8 cellular contexts compared by ENCODE assay signal in genomic region chr6:127118505-127119360, GRCh38. TPM values are rescaled to one million over a fixed set of nuclear protein-coding genes. Genes with fewer than 3 reads are reported as not detected.
A peak's percentile ranks its signal among the peaks of the same experiment; 100 is the strongest.
DNase-seq lines count a peak whose midpoint lies in the region; ATAC-seq and TF ChIP-seq lines count a peak whose summit lies in the region.

RSPO3 (plus strand) TSS chr6:127118671; CDS start chr6:127119193, 522 bp downstream.

- CTCF ChIA-PET in WTC11 (lab: Charles Lee), result interaction anchor here (0.6 to 1.3 kb wide), 4 partner anchors 147 to 1130 kb away, joined by 3 to 5 read pairs (median 4); no protein-coding TSS in a partner anchor

- peaks cover 86% of the 10 kb centered on the region for H3K27me3 Mint-ChIP-seq in T-helper 1 cell treated with Interleukin-12 subunit alpha and Interleukin-12 subunit beta and Interleukin-4 antibody, amounts not matched to agents 30 μg/mL and 1 μg/mL, for 36 hours (ENCODE audit: low read depth)
- H3K27me3 Mint-ChIP-seq in WTC11 (ENCODE audit: low read depth), result peaks cover 78% of the 10 kb centered on the region

- POLR2A ChIA-PET in WTC11 (lab: Charles Lee), result no interaction called here

- H3K27ac Mint-ChIP-seq in T-helper 1 cell treated with Interleukin-12 subunit alpha and Interleukin-12 subunit beta and Interleukin-4 antibody, amounts not matched to agents 30 μg/mL and 1 μg/mL, for 36 hours, result no peak within 1 kb of the TSS
- no peak within 1 kb of the TSS for H3K27ac Mint-ChIP-seq in WTC11

- H3K36me3 Mint-ChIP-seq in T-helper 1 cell treated with Interleukin-12 subunit alpha and Interleukin-12 subunit beta and Interleukin-4 antibody, amounts not matched to agents 30 μg/mL and 1 μg/mL, for 36 hours (ENCODE audit: low read depth), result no peaks in the 10 kb centered on the region
- H3K36me3 Mint-ChIP-seq in WTC11, result 0 out of 2 replicates have a peak, but pooled peaks cover 2% of the 10 kb centered on the region

- H3K4me3 ChIP-seq in foreskin fibroblast (ENCODE audit: low read depth in 1 of 2, low read length in 2 of 2), result peak within 1 kb of the TSS; percentile 56 to 74

- H3K4me1 Mint-ChIP-seq in T-helper 1 cell treated with Interleukin-12 subunit alpha and Interleukin-12 subunit beta and Interleukin-4 antibody, amounts not matched to agents 30 μg/mL and 1 μg/mL, for 36 hours (ENCODE audit: low read depth), result peaks cover 15% of the 10 kb centered on the region
- H3K4me1 Mint-ChIP-seq in WTC11, result peaks cover 21% of the 10 kb centered on the region

- TF ChIP-seq CTCF in WTC11 (IDR thresholded peaks at IDR 0.05), result no peak
- TF ChIP-seq CTCF in foreskin fibroblast (IDR thresholded peaks at IDR 0.05; ENCODE audit: low read depth, low read length), result no peak

- no peak for DNase-seq in T-helper 1 cell
- peak; percentile 52 for DNase-seq in WTC11 (ENCODE audit: low spot score)
- DNase-seq in foreskin fibroblast, result peak; percentile 38 to 71
- DNase-seq in occipital lobe (lab: John Stamatoyannopoulos, UW), result no peak
- no peak for DNase-seq in foreskin melanocyte

- peak; percentile 1 for ATAC-seq in HG03095 (IDR thresholded peaks at IDR 0.05; ENCODE audit: unreplicated experiment)
- ATAC-seq in WTC11, result peak; percentile 12
- no peak for ATAC-seq in GM18858 (IDR thresholded peaks at IDR 0.05; ENCODE audit: unreplicated experiment)

- H3K4me3 Mint-ChIP-seq in T-helper 1 cell treated with Interleukin-12 subunit alpha and Interleukin-12 subunit beta and Interleukin-4 antibody, amounts not matched to agents 30 μg/mL and 1 μg/mL, for 36 hours, result peak within 1 kb of the TSS; percentile 76
- H3K4me3 Mint-ChIP-seq in WTC11, result peak within 1 kb of the TSS; percentile 87

- no peaks in the 10 kb centered on the region for H3K9me3 Mint-ChIP-seq in T-helper 1 cell treated with Interleukin-12 subunit alpha and Interleukin-12 subunit beta and Interleukin-4 antibody, amounts not matched to agents 30 μg/mL and 1 μg/mL, for 36 hours
- no peaks in the 10 kb centered on the region for H3K9me3 Mint-ChIP-seq in WTC11

TF ChIP-seq in WTC11, 78 proteins besides CTCF, POLR2A, EP300 and RAD21:
- TF ChIP-seq ZNF263 (CRISPR knock-in tag; IDR thresholded peaks at IDR 0.05; ENCODE audit: low read depth), result peak; percentile 80
- TF ChIP-seq ZNF671 (CRISPR knock-in tag; IDR thresholded peaks at IDR 0.05), result no peak
- TF ChIP-seq, protein P1, sequence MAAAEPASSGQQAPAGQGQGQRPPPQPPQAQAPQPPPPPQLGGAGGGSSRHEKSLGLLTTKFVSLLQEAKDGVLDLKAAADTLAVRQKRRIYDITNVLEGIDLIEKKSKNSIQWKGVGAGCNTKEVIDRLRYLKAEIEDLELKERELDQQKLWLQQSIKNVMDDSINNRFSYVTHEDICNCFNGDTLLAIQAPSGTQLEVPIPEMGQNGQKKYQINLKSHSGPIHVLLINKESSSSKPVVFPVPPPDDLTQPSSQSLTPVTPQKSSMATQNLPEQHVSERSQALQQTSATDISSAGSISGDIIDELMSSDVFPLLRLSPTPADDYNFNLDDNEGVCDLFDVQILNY (CRISPR knock-in tag; IDR thresholded peaks at IDR 0.05), result 0 out of 2 replicates have a peak, but pooled peaks have one; percentile 34
- 0 out of 2 replicates have a peak, but pooled peaks have one; percentile 51 for TF ChIP-seq ZNF512 (CRISPR knock-in tag; IDR thresholded peaks at IDR 0.05; ENCODE audit: borderline replicate concordance)

RNA-seq across cellular contexts. Expression of gene RSPO3, which starts in this region (rescaled TPM):
- 0.14 TPM in 1 of 3 replicates, not detected in the others for total RNA-seq in WTC11 (2021)
- 44.1 TPM for total RNA-seq in occipital lobe

Comparison
In these comparisons a context has a peak if more than half of its experiments do, and no peak if none do; other contexts are left out.
1. RNA of gene RSPO3 (total RNA-seq): 44.1 TPM in occipital lobe (single experiment); 0.14 TPM in WTC11; every median in the first group is over 10 times any median in the second.
2. Peak in DNase-seq and ATAC-seq in WTC11; RNA of the gene not detected or under 1 TPM.
3. DNase-seq: peak in foreskin fibroblast (2 of 2); none in T-helper 1 cell (0 of 5), occipital lobe (single experiment) and foreskin melanocyte (single experiment).